ENCODE assay signal across 8 cellular contexts in the genomic region with DNA sequence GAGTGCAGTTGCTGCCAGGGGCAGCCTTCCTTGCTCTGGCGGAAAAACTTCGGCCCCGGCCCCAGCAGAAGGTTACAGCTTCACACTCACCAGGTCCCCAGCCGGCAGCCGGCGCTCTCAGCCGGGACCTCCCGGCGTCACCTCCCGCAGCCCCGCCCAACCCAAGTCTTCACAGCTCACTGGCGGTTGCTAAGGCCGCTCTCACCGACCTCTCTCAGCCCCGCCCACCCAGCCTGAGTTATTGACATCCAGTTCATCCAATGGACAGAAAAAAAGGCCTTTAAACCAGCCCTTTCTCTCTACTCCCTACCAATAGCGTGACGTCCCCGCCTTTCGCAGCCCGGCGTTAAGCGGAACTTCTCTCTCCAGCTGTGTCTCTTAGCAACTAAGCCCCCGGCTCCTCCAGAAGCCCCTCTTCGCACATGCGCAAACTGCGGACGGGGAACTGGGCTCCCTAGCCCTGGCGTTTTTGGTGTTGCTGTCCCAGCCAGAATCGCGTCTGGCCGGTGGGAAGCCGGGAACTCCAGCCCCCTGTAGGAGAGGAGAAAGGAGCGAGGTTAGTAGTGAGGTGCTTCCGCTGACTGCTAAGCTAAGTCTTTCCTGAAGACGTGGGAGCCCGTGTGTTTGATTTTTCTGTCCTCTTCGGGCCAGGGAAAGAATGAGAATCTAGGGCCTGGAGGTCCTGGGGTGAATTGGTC. TPM values are rescaled to one million over a fixed set of nuclear protein-coding genes. Genes with fewer than 3 reads are reported as not detected.
DNase-seq lines count a peak whose midpoint lies in the region; ATAC-seq and TF ChIP-seq lines count a peak whose summit lies in the region.

BBS12 (plus strand) TSS at position 376 of the 698 bp plus-strand sequence. CDS start 9,189 bp downstream, outside the sequence.

- H3K9ac ChIP-seq in ES-I3 (ENCODE audit: low read depth, low read length): peak within 1 kb of the TSS; percentile 87
- H3K9ac ChIP-seq in H9 (ENCODE audit: extremely low read depth, insufficient read length, low read length): peak within 1 kb of the TSS; percentile 59
- peak within 1 kb of the TSS; percentile 53 for H3K9ac ChIP-seq in Loucy (ENCODE audit: low read depth, low read length, poor library complexity, severe bottlenecking)

- no peak within 1 kb of the TSS for H2BK12ac ChIP-seq in H9 (ENCODE audit: insufficient read length, low read depth, low read length)

- H2BK15ac ChIP-seq in H9 (ENCODE audit: low read depth, low read length): no peak within 1 kb of the TSS

- H3K27ac ChIP-seq in H9 (ENCODE audit: insufficient read length, low read depth, low read length) (peak within 1 kb of the TSS; percentile 73), RWPE2 (ENCODE audit: poor library complexity, severe bottlenecking) (peak within 1 kb of the TSS; percentile 59)

- peak within 1 kb of the TSS; percentile 12 for H4K8ac ChIP-seq in H9 (replicated peaks; ENCODE audit: insufficient read length, low read depth, low read length)

- H3K23me2 ChIP-seq in H9 (ENCODE audit: insufficient read length, low read depth, low read length, poor library complexity, severe bottlenecking): peaks cover 10% of the 10 kb centered on the region

- no peaks in the 10 kb centered on the region for H3K36me3 ChIP-seq in ES-I3 (ENCODE audit: insufficient read depth, low read length)
- no peaks in the 10 kb centered on the region for H3K36me3 ChIP-seq in Loucy (ENCODE audit: insufficient read depth, low read length)
- no peaks in the 10 kb centered on the region for H3K36me3 ChIP-seq in RWPE2 (ENCODE audit: low read depth)

- no peaks in the 10 kb centered on the region for H3K27me3 Mint-ChIP-seq in H9 (ENCODE audit: low read depth)
- H3K27me3 Mint-ChIP-seq in natural killer cell (ENCODE audit: low read depth in 2 of 2): peaks cover 0 to 10% of the 10 kb centered on the region in 2 donors

- no peaks in the 10 kb centered on the region for H3K4me1 ChIP-seq in ES-I3 (ENCODE audit: insufficient read depth, low read length)
- peaks cover 3% of the 10 kb centered on the region; the same call in 1 of the 2 replicates for H3K4me1 ChIP-seq in H9 (ENCODE audit: insufficient read depth, low read length)
- peaks cover 11% of the 10 kb centered on the region for H3K4me1 ChIP-seq in Loucy (ENCODE audit: insufficient read depth, low read length, poor library complexity, severe bottlenecking)
- peaks cover 5% of the 10 kb centered on the region for H3K4me1 ChIP-seq in RWPE2 (ENCODE audit: insufficient read depth, poor library complexity, severe bottlenecking)

- no peaks in the 10 kb centered on the region for H4K20me1 ChIP-seq in H9 (ENCODE audit: control insufficient read depth, insufficient read depth, insufficient read length)
- no peaks in the 10 kb centered on the region for H4K20me1 ChIP-seq in Loucy (ENCODE audit: insufficient read depth, low read length, poor library complexity, severe bottlenecking)

- H4K5ac ChIP-seq in H9 (ENCODE audit: insufficient read length, low read depth, low read length): peak within 1 kb of the TSS; percentile 12

- no peak within 1 kb of the TSS for H4K91ac ChIP-seq in H9 (ENCODE audit: insufficient read length, low read depth, low read length)

- no peak within 1 kb of the TSS for H3K4ac ChIP-seq in H9 (ENCODE audit: low read depth, low read length)

- peak within 1 kb of the TSS; percentile 59 for H2BK5ac ChIP-seq in H9 (ENCODE audit: insufficient read length, low read length)

- no peak within 1 kb of the TSS; the same call in 1 of the 2 replicates for H3K14ac ChIP-seq in H9 (ENCODE audit: insufficient read depth, low read length)

- H3K4me3 Mint-ChIP-seq in H9 (peak within 1 kb of the TSS; percentile 87 to 94), natural killer cell (peak within 1 kb of the TSS; percentile 97)

- intact Hi-C loops in natural killer cell (cut with micrococcal nuclease): loop anchor here (1.0 kb wide), 1 partner anchor 190 kb away; the partner anchor contains the start of gene NUDT6

- ATAC-seq in RWPE2 (ENCODE audit: low read depth) (peak; percentile 99), natural killer cell (peak; percentile 96 to 100 (median 98))

- no peak within 1 kb of the TSS for H3K23ac ChIP-seq in H9 (ENCODE audit: insufficient read length, low read depth, low read length)

- H3K27me3 ChIP-seq in H9 (ENCODE audit: insufficient read depth, low read length): no peaks in the 10 kb centered on the region
- H3K27me3 ChIP-seq in Loucy (ENCODE audit: insufficient read depth, low read length, poor library complexity, severe bottlenecking): no peaks in the 10 kb centered on the region
- H3K27me3 ChIP-seq in RWPE2 (ENCODE audit: insufficient read depth, poor library complexity, severe bottlenecking): no peaks in the 10 kb centered on the region

- DNase-seq in H9 (peak; percentile 100), RWPE2 (ENCODE audit: low spot score) (peak; percentile 98), fibroblast of pulmonary artery (ENCODE audit: low read depth) (peak; percentile 100), natural killer cell (peak; percentile 96)
- peak; percentile 98 for DNase-seq in activated effector memory CD4-positive, alpha-beta T cell treated with Interleukin-2 at 50 U/mL for 16 hours
- peak; percentile 95 to 99 (median 98) for DNase-seq in stimulated activated naive CD4-positive, alpha-beta T cell (lab: John Stamatoyannopoulos, UW)

- H3K4me3 ChIP-seq in Loucy (ENCODE audit: low read length, poor library complexity, severe bottlenecking): peak within 1 kb of the TSS; percentile 83
- peak within 1 kb of the TSS; percentile 62 for H3K4me3 ChIP-seq in RWPE2 (ENCODE audit: severe bottlenecking)
- H3K4me3 ChIP-seq in fibroblast of pulmonary artery (replicated peaks; ENCODE audit: low read depth, low read length): peak within 1 kb of the TSS; percentile 76

- no peak within 1 kb of the TSS for H3T11ph ChIP-seq in H9 (ENCODE audit: low read length)

- H3K27ac Mint-ChIP-seq in H9 (peak within 1 kb of the TSS; percentile 98 to 99 (median 99)), natural killer cell (peak within 1 kb of the TSS; percentile 95 to 97)

- H3K9me3 Mint-ChIP-seq in H9 (peaks cover 2 to 4% of the 10 kb centered on the region in 2 experiments; a peak in 3 of 5 replicates), natural killer cell (no peaks in the 10 kb centered on the region)

- TF ChIP-seq CTCF in H9 (conservative IDR thresholded peaks at IDR 0.05) (peak; percentile 44; the same call in 2 of the 3 replicates), Loucy (conservative IDR thresholded peaks at IDR 0.05; ENCODE audit: low read length) (peak; percentile 50), RWPE2 (IDR thresholded peaks at IDR 0.05; ENCODE audit: poor library complexity, severe bottlenecking) (peak; percentile 69), fibroblast of pulmonary artery (IDR thresholded peaks at IDR 0.05; ENCODE audit: low read length, missing control alignments) (peak; percentile 45), natural killer cell (IDR thresholded peaks at IDR 0.05) (peak; percentile 23)

- peak within 1 kb of the TSS; percentile 69 for H3K18ac ChIP-seq in H9 (ENCODE audit: insufficient read length, low read depth, low read length)

- H3K56ac ChIP-seq in H9 (ENCODE audit: insufficient read length, low read depth, low read length): no peak within 1 kb of the TSS

- H2BK20ac ChIP-seq in H9 (ENCODE audit: low read depth, low read length, poor library complexity, severe bottlenecking): no peak within 1 kb of the TSS

- H3K4me2 ChIP-seq in H9 (ENCODE audit: insufficient read depth, insufficient read length, low read length) (peak within 1 kb of the TSS; percentile 99), Loucy (ENCODE audit: low read depth, low read length, poor library complexity, severe bottlenecking) (peak within 1 kb of the TSS; percentile 91)

- H3K79me2 ChIP-seq in H9 (ENCODE audit: insufficient read depth, low read length) (no peaks in the 10 kb centered on the region), Loucy (ENCODE audit: insufficient read depth, low read length) (no peaks in the 10 kb centered on the region)

- H3K36me3 Mint-ChIP-seq in H9 (ENCODE audit: insufficient read depth in 1 of 3, low read depth in 3 of 3) (peaks cover 2 to 7% (median 5%) of the 10 kb centered on the region in 3 experiments; a peak in 4 of 7 replicates), natural killer cell (no peaks in the 10 kb centered on the region)

- no peak within 1 kb of the TSS for H2AK5ac ChIP-seq in H9 (ENCODE audit: insufficient read length, low read length)

- no peak within 1 kb of the TSS for H2BK120ac ChIP-seq in H9 (ENCODE audit: low read depth, low read length, poor library complexity, severe bottlenecking)

- H2AFZ ChIP-seq in H9 (ENCODE audit: low read length) (peak within 1 kb of the TSS; percentile 79), Loucy (ENCODE audit: low read length) (peak within 1 kb of the TSS; percentile 89)

- no peaks in the 10 kb centered on the region for H3F3A ChIP-seq in Loucy (ENCODE audit: low read depth)

- H3K4me1 Mint-ChIP-seq in H9: peaks cover 10 to 11% of the 10 kb centered on the region in 2 experiments
- H3K4me1 Mint-ChIP-seq in natural killer cell: peaks cover 6 to 14% of the 10 kb centered on the region in 2 donors

- H3K79me1 ChIP-seq in H9 (ENCODE audit: insufficient read depth, low read depth, low read length, poor library complexity, severe bottlenecking): no peaks in the 10 kb centered on the region

- no peaks in the 10 kb centered on the region for H3K9me2 ChIP-seq in Loucy (replicated peaks; ENCODE audit: low read depth, low read length)

- H3K9me3 ChIP-seq in ES-I3 (ENCODE audit: control insufficient read depth, insufficient read depth, low read length) (no peaks in the 10 kb centered on the region), H9 (ENCODE audit: control insufficient read depth, low read depth, low read length) (no peaks in the 10 kb centered on the region), Loucy (ENCODE audit: insufficient read depth, low read depth, low read length) (no peaks in the 10 kb centered on the region), RWPE2 (ENCODE audit: severe bottlenecking) (no peaks in the 10 kb centered on the region)

- WGBS in H9 (ENCODE audit: extremely low coverage, insufficient read length, low lambda C conversion rate): no CpG with 5 or more reads among the region's 37 CpGs

RNA-seq across cellular contexts. Expression of gene BBS12, which starts in this region (rescaled TPM):
- 1.2 and 2.4 TPM in 2 replicates for total RNA-seq in H9 (2021)
- total RNA-seq in natural killer cell: 1 to 10 TPM in 2 of 3 donors, under 1 TPM in 1; 0.85 to 1.9 (median 1.8) TPM

Comparison
In these comparisons a context has a peak if more than half of its experiments do, and no peak if none do; other contexts are left out.
1. Peak in every context shown above with its lines: DNase-seq, ATAC-seq, H3K4me3 ChIP-seq and H3K27ac ChIP-seq.